Comparison of ENCODE assay signal across 10 cellular contexts in genomic region chr1:33366766-33367487, GRCh38. TPM values are rescaled to one million over a fixed set of nuclear protein-coding genes. Genes with fewer than 3 reads are reported as not detected.
DNase-seq lines count a peak whose midpoint lies in the region; ATAC-seq and TF ChIP-seq lines count a peak whose summit lies in the region.
"Had no signal": no experiment of that assay in that cellular context is flagged by ENCODE, and none has a peak within 500 bp of the region (broad histone marks: within the 10 kb centered on the region; RNA-seq: fewer than 3 reads in every experiment).

No MANE protein-coding gene starts in this region.

- TF ChIP-seq CTCF in RWPE1 (conservative IDR thresholded peaks at IDR 0.05; ENCODE audit: low read depth), result no peak

- CTCF ChIA-PET in RWPE1 (lab: Yijun Ruan, JAX), result interaction anchor here (0.6 to 1.4 kb wide), 3 partner anchors 71 to 109 kb away, joined by 3 to 5 read pairs (median 3); no protein-coding TSS in a partner anchor

- no peak overlapping the region for H3K4me3 ChIP-seq in muscle layer of colon (ENCODE audit: low read depth in 1 of 2, low read length in 2 of 2)
- H3K4me3 ChIP-seq: SK-N-MC had no signal

- H3K27ac ChIP-seq in RWPE1 (peak overlapping the region; percentile 19), cingulate gyrus (ENCODE audit: low read depth, low read length) (peak overlapping the region; percentile 95), muscle layer of colon (ENCODE audit: low read depth, low read length) (peak overlapping the region; percentile 41), temporal lobe (ENCODE audit: low read depth, low read length) (peak overlapping the region; percentile 97)
- H3K27ac ChIP-seq: parathyroid adenoma had no signal

- no peak overlapping the region for H3K9ac ChIP-seq in muscle layer of colon (ENCODE audit: low read length)
- H3K9ac ChIP-seq: parathyroid adenoma had no signal

- H3K36me3 ChIP-seq in muscle layer of colon (ENCODE audit: insufficient read depth, low read length), result peaks cover 4% of the 10 kb centered on the region

- peaks cover 41% of the 10 kb centered on the region for H3K4me1 ChIP-seq in muscle layer of colon (ENCODE audit: insufficient read depth, low read length)

- no peak for ATAC-seq in GM19463 (IDR thresholded peaks at IDR 0.05; ENCODE audit: unreplicated experiment)

- H3K9me3 ChIP-seq in muscle layer of colon (ENCODE audit: low read length), result no peaks in the 10 kb centered on the region

- no peaks in the 10 kb centered on the region for H3K27me3 ChIP-seq in muscle layer of colon (ENCODE audit: control insufficient read depth in 1 of 2, insufficient read depth in 2 of 2, low read length in 2 of 2)

- no peak for DNase-seq in RWPE1 (ENCODE audit: low spot score)
- DNase-seq in kidney tubule cell (ENCODE audit: low spot score), result no peak
- DNase-seq in NCI-H526 treated with DMSO at 0.1 percent for 48 hours (lab: John Stamatoyannopoulos, UW), result no peak

- POLR2A ChIA-PET in RWPE1 (lab: Yijun Ruan, JAX; ENCODE audit: low non-redundant PET), result no interaction called here

RNA-seq across cellular contexts. Expression of gene A3GALT2, which starts 46.0 kb away (rescaled TPM):
- total RNA-seq in temporal lobe, result not detected
- total RNA-seq: WTC11 had no signal

Comparison
In these comparisons a context has a peak if more than half of its experiments do, and no peak if none do; other contexts are left out.
1. H3K27ac ChIP-seq: peak in every context shown above with its lines; median percentile 97 in temporal lobe; 95 in cingulate gyrus; 41 in muscle layer of colon; 19 in RWPE1.